Comparison of ENCODE assay signal across 8 cellular contexts in genomic region chr2:197011777-197012641, GRCh38.
DNase-seq lines count a peak whose midpoint lies in the region; ATAC-seq and TF ChIP-seq lines count a peak whose summit lies in the region.

No MANE protein-coding gene starts in this region.

- intact Hi-C loops in CD4-positive, alpha-beta memory T cell (cut with micrococcal nuclease) = loop anchor here (1.0 to 5.0 kb wide), 3 partner anchors 155 to 366 kb away; partner anchors contain the start of gene ANKRD44
- intact Hi-C loops in mammary epithelial cell (cut with micrococcal nuclease) = loop anchor here (1.0 kb wide), 3 partner anchors 86 to 366 kb away; partner anchors contain the start of gene PGAP1
- intact Hi-C loops in thyroid gland (cut with DNase I) = loop anchor here (5.0 kb wide), 1 partner anchor 365 kb away; no protein-coding TSS in a partner anchor

- no peaks in the 10 kb centered on the region for H4K20me1 ChIP-seq in mammary epithelial cell (ENCODE audit: insufficient read depth, low read length)

- no peaks in the 10 kb centered on the region for H3K27me3 ChIP-seq in CD4-positive, alpha-beta memory T cell (ENCODE audit: insufficient read depth, low read length)
- H3K27me3 ChIP-seq in mammary epithelial cell (ENCODE audit: insufficient read depth, low read length) (no peaks in the 10 kb centered on the region), kidney epithelial cell (ENCODE audit: control insufficient read depth, insufficient read depth, low read length) (no peaks in the 10 kb centered on the region), thyroid gland (no peaks in the 10 kb centered on the region)

- peaks cover 62% of the 10 kb centered on the region for H3K36me3 ChIP-seq in CD4-positive, alpha-beta memory T cell (ENCODE audit: insufficient read depth, low read length)
- H3K36me3 ChIP-seq in KOPT-K1 (ENCODE audit: insufficient read depth, low read length) (no peaks in the 10 kb centered on the region), mammary epithelial cell (ENCODE audit: insufficient read depth, low read length) (no peaks in the 10 kb centered on the region), kidney epithelial cell (ENCODE audit: control insufficient read depth, insufficient read depth, low read length) (no peaks in the 10 kb centered on the region), thyroid gland (no peaks in the 10 kb centered on the region)

- H3K4me3 ChIP-seq in CD4-positive, alpha-beta memory T cell (ENCODE audit: low read length in 2 of 2) = no peak overlapping the region
- H3K4me3 ChIP-seq in mammary epithelial cell (replicated peaks in 1 of 3; ENCODE audit: insufficient read depth in 1 of 3, low read depth in 2 of 3, low read length in 3 of 3) = no peak overlapping the region
- no peak overlapping the region for H3K4me3 ChIP-seq in kidney epithelial cell (ENCODE audit: low read depth, low read length)
- no peak overlapping the region for H3K4me3 ChIP-seq in thyroid gland (replicated peaks in 1 of 3)

- no TSS peak for BruUV-seq in mammary epithelial cell (replicated peaks; lab: Mats Ljungman, UMichigan)

- ATAC-seq in GM19023 (IDR thresholded peaks at IDR 0.05; ENCODE audit: unreplicated experiment) = peak; percentile 58

- no peaks in the 10 kb centered on the region for H3K9me3 ChIP-seq in CD4-positive, alpha-beta memory T cell (ENCODE audit: control insufficient read depth in 1 of 2, low read length in 2 of 2)
- H3K9me3 ChIP-seq in KOPT-K1 (ENCODE audit: insufficient read depth, low read length, poor library complexity, severe bottlenecking) (no peaks in the 10 kb centered on the region), mammary epithelial cell (replicated peaks; ENCODE audit: insufficient read depth, low read length) (no peaks in the 10 kb centered on the region), thyroid gland (no peaks in the 10 kb centered on the region)

- dilution Hi-C loops in mammary epithelial cell (cut with HindIII; ENCODE audit: low sequenced_read_pairs) = no loop called here

- H3K4me1 Mint-ChIP-seq in CD4-positive, alpha-beta memory T cell = peaks cover 3 to 10% (median 9%) of the 10 kb centered on the region in 4 donors

- TF ChIP-seq POLR2A in thyroid gland (IDR thresholded peaks at IDR 0.05) = no peak

- 32% methylated on average over 5 of the region's 5 CpGs for WGBS in mammary epithelial cell (ENCODE audit: low coverage, missing lambda C conversion rate)
- WGBS in thyroid gland, 2 donors = 24 to 35% methylated on average over 5 of the region's 5 CpGs

- no peaks in the 10 kb centered on the region for H3K4me1 ChIP-seq in CD4-positive, alpha-beta memory T cell (ENCODE audit: insufficient read depth, low read length)
- H3K4me1 ChIP-seq in mammary epithelial cell (ENCODE audit: insufficient read depth, low read length) (peaks cover 4% of the 10 kb centered on the region), thyroid gland (no peaks in the 10 kb centered on the region)

- TF ChIP-seq CTCF in mammary epithelial cell (conservative IDR thresholded peaks at IDR 0.05 in 1 of 2, IDR thresholded peaks at IDR 0.05 in 1 of 2; ENCODE audit: extremely low read depth in 1 of 2, insufficient read depth in 1 of 2, low read depth in 1 of 2, low read length in 2 of 2) (peak; percentile 73 to 83), kidney epithelial cell (IDR thresholded peaks at IDR 0.05; ENCODE audit: insufficient read depth, low read length, poor library complexity, severe bottlenecking) (peak; percentile 80), thyroid gland (IDR thresholded peaks at IDR 0.05) (peak; percentile 12 to 77 (median 60))

- H3K9me3 Mint-ChIP-seq in CD4-positive, alpha-beta memory T cell = no peaks in the 10 kb centered on the region

- peak in 4 of 5 donors; percentile 28 to 43 (median 37) for DNase-seq in CD4-positive, alpha-beta memory T cell
- DNase-seq in RPMI7951 (ENCODE audit: low read depth) (peak; percentile 62), mammary epithelial cell (peak; percentile 32), kidney epithelial cell (ENCODE audit: low read depth) (peak; percentile 10), thyroid gland (peak; percentile 9 to 11)
- no peak for DNase-seq in activated CD4-positive, CD25-positive, alpha-beta regulatory T cell (lab: John Stamatoyannopoulos, UW)

- peak overlapping the region; percentile 50 to 80 (median 68) for H3K27ac Mint-ChIP-seq in CD4-positive, alpha-beta memory T cell

- H3K4me2 ChIP-seq in mammary epithelial cell (ENCODE audit: insufficient read depth, low read depth, low read length) = no peak overlapping the region

- H3K4me3 Mint-ChIP-seq in CD4-positive, alpha-beta memory T cell = no peak overlapping the region

- peaks cover 61 to 77% of the 10 kb centered on the region in 2 donors for H3K36me3 Mint-ChIP-seq in CD4-positive, alpha-beta memory T cell

- no peak overlapping the region for H3K9ac ChIP-seq in mammary epithelial cell (ENCODE audit: insufficient read depth, low read length)

- POLR2A ChIA-PET in CD4-positive, alpha-beta memory T cell (lab: Charles Lee; ENCODE audit: partially characterized antibody) = interaction anchor here (0.8 kb wide), 1 partner anchor 87 kb away, joined by 3 read pairs; no protein-coding TSS in a partner anchor

- no peak overlapping the region for H3K27ac ChIP-seq in CD4-positive, alpha-beta memory T cell (ENCODE audit: low read depth, low read length)
- H3K27ac ChIP-seq in KOPT-K1 (ENCODE audit: low read depth, low read length, poor library complexity, severe bottlenecking) (peak overlapping the region; percentile 41), mammary epithelial cell (ENCODE audit: insufficient read depth, low read depth, low read length) (no peak overlapping the region), thyroid gland (no peak overlapping the region)

- CTCF ChIA-PET in CD4-positive, alpha-beta memory T cell (lab: Charles Lee; ENCODE audit: partially characterized antibody) = interaction anchor here (0.6 to 2.2 kb wide), 17 partner anchors 8 to 372 kb away, joined by 3 to 15 read pairs (median 3); no protein-coding TSS in a partner anchor
- CTCF ChIA-PET in mammary epithelial cell (lab: Charles Lee; ENCODE audit: low non-redundant PET) = interaction anchor here (0.5 to 0.7 kb wide), 4 partner anchors 19 to 1148 kb away, joined by 3 to 5 read pairs (median 4); no protein-coding TSS in a partner anchor

- in situ Hi-C loops in mammary epithelial cell (cut with MboI; ENCODE audit: low sequenced_read_pairs in 2 of 2) = no loop called here

- H3K79me2 ChIP-seq in mammary epithelial cell (ENCODE audit: insufficient read depth, low read length) = no peaks in the 10 kb centered on the region

- no peaks in the 10 kb centered on the region for H3K27me3 Mint-ChIP-seq in CD4-positive, alpha-beta memory T cell

- H2AFZ ChIP-seq in mammary epithelial cell (ENCODE audit: low read depth, low read length) = peak overlapping the region; percentile 4

Comparison
In these comparisons a context has a peak if more than half of its experiments do, and no peak if none do; other contexts are left out.
1. DNase-seq: peak in CD4-positive, alpha-beta memory T cell (4 of 5), RPMI7951 (single experiment), mammary epithelial cell (single experiment), kidney epithelial cell (single experiment) and thyroid gland (2 of 2); none in activated CD4-positive, CD25-positive, alpha-beta regulatory T cell (0 of 4).
2. Peak in every context shown above with its lines, with median percentiles within 50 percentile points of each other: CTCF ChIP-seq.